In the genomic region with DNA sequence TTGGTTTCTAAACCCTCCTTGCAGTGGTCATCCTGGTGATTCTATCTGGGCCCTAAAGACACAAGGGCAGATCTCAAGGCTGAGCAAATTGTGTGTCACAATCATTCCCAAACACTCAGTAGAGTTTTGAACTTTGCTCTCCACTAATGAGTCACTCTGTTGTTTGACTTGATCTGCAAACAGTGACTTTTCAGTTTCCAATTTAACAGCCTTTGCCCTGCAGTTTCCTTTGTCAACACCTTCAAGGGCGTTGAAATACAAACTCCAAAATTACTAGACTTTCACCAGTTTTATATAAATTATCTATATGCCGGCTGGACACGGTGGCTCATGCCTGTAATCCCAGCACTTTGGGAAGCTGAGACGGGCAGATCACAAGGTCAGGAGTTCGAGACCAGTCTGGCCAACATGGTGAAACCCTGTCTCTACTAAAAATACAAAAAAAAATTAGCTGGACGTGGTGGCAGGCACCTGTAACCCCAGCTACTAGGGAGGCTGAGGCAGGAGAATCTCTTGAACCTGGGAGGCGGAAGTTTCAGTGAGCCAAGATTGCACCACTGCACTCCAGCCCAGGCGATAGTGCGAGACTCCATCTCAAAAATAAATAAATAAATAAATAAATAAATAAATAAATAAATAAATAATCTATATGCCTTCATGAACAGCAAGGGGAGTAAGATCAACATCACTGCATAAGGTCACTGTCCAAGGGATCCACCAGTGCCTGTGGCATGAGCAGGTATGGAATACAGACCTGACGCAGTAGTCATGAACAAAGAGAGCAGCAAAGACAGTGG, we compare ENCODE assay signal across 1 cellular context.
TF ChIP-seq lines count a peak whose summit lies in the region.

No MANE protein-coding gene starts in this region.

TF ChIP-seq in endothelial cell of umbilical vein, 7 proteins besides CTCF, POLR2A, EP300 and RAD21:
- TF ChIP-seq FOS (IDR thresholded peaks at IDR 0.05; ENCODE audit: borderline replicate concordance, insufficient read depth, low read length) = peak; percentile 37
TF ChIP-seq in endothelial cell of umbilical vein: peak in this region for 1; not testable (repeated sequence) for 6.
